In the genomic region with DNA sequence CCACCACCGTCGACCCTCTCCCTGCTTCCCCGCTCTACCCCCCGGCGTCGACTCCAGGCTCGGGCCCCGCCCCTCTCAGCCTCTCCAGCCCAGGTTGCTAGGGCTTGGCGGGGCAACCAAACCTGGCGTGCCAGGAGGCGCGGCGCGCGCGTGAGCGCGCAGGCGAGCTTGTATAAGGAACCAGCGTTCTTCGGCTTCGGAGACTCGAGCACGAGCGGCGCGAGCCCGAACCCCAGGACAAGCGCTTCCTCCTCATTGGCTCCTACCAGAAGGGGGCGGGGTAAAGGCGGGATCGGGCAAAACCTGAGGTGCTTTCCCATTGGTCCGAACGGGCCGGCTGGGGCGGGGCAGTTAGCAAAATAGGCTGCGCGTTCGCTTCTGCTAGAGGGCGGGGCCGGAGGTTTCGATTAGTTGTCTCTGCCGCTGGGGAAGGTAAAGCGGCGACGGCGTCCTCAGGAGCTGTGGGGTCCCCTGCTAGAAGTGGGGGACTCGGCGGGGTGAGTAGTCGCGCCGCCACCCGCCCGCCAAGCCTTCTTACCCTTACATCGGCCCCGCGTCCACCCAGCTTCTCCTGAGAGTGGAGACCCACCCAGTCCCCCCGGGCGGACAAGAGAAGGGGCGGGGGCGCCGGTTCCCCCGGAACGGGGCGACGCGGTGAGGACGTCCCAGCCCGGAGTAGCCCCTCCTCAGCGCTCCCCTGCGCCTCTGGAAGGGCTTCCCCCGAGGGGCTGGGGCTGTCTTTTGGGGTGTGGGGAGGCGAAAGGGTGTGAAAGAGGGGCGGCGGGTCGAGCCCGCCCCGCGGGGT, we compare ENCODE assay signal across 8 cellular contexts. TPM values are rescaled to one million over a fixed set of nuclear protein-coding genes. Genes with fewer than 3 reads are reported as not detected.
DNase-seq lines count a peak whose midpoint lies in the region; ATAC-seq lines count a peak whose summit lies in the region.

TSS of gene CDKL5 (plus strand) at position 410 of the 805 bp plus-strand sequence. CDS start 81,489 bp downstream, outside the sequence.

- peak within 1 kb of the TSS; percentile 67 to 79 (median 74) for H3K4me3 ChIP-seq in BLaER1 treated with 17β-estradiol and CSF1 and Interleukin-3, amounts not matched to agents 10 nM and 100 nM

- intact Hi-C loops in left colon (cut with DNase I, micrococcal nuclease) = no loop called here

- H3K27ac ChIP-seq in BLaER1 treated with 17β-estradiol and CSF1 and Interleukin-3, amounts not matched to agents 10 nM and 100 nM = peak within 1 kb of the TSS in 3 of 11 experiments; percentile 20 to 47 (median 32); a peak in 2 of 22 replicates

- H3K4me2 ChIP-seq in BLaER1 treated with 17β-estradiol and CSF1 and Interleukin-3, amounts not matched to agents 10 nM and 100 nM = peak within 1 kb of the TSS; percentile 81 to 92 (median 87)

- peaks cover 0 to 9% (median 0%) of the 10 kb centered on the region in 11 experiments; a peak in 5 of 22 replicates for H3K9me3 ChIP-seq in BLaER1 treated with 17β-estradiol and CSF1 and Interleukin-3, amounts not matched to agents 10 nM and 100 nM (replicated peaks in 1 of 11)

- peak within 1 kb of the TSS in 10 of 11 experiments; percentile 52 to 79 (median 68); a peak in 20 of 22 replicates for H3K9ac ChIP-seq in BLaER1 treated with 17β-estradiol and CSF1 and Interleukin-3, amounts not matched to agents 10 nM and 100 nM

- DNase-seq in NCI-H69 (lab: John Stamatoyannopoulos, UW) (peak; percentile 98), dedifferentiated amniotic fluid mesenchymal stem cell (ENCODE audit: extremely low spot score) (peak; percentile 94), left colon (peak; percentile 96 to 97)
- peak; percentile 95 for DNase-seq in activated CD4-positive, alpha-beta T cell treated with anti-CD3 and anti-CD28 coated beads, Interleukin-2, amount 50 U/mL, for 1 hour
- DNase-seq in stimulated activated CD4-positive, alpha-beta T cell treated with anti-CD3 and anti-CD28 coated beads, Interleukin-1b, Interleukin-23, amount 100 ng/mL, for 24 hours (ENCODE audit: low read depth in 4 of 4, low spot score in 1 of 4) = peak; percentile 81 to 92 (median 87)

- ATAC-seq in GM19395 (IDR thresholded peaks at IDR 0.05; ENCODE audit: unreplicated experiment) = peak; percentile 95
- peak; percentile 95 for ATAC-seq in HG03521 (IDR thresholded peaks at IDR 0.05; ENCODE audit: unreplicated experiment)
- peak; percentile 97 for ATAC-seq in left colon

- H4K20me1 ChIP-seq in BLaER1 treated with 17β-estradiol and CSF1 and Interleukin-3, amounts not matched to agents 10 nM and 100 nM = peaks cover 0 to 12% (median 0%) of the 10 kb centered on the region in 11 experiments; a peak in 8 of 22 replicates

- 0 out of 20 replicates have a peak, but pooled peaks cover 0 to 4% (median 0%) of the 10 kb centered on the region in 10 experiments for H3K4me1 ChIP-seq in BLaER1 treated with 17β-estradiol and CSF1 and Interleukin-3, amounts not matched to agents 10 nM and 100 nM

- H3K36me3 ChIP-seq in BLaER1 treated with 17β-estradiol and CSF1 and Interleukin-3, amounts not matched to agents 10 nM and 100 nM = no peaks in the 10 kb centered on the region

- peaks cover 79 to 97% (median 93%) of the 10 kb centered on the region in 11 experiments for H3K27me3 ChIP-seq in BLaER1 treated with 17β-estradiol and CSF1 and Interleukin-3, amounts not matched to agents 10 nM and 100 nM

RNA-seq across cellular contexts. Expression of gene CDKL5, which starts in this region (rescaled TPM):
- 1 to 10 TPM; 4.2 to 5.0 TPM for total RNA-seq in left colon
